Comparison of ENCODE assay signal across 18 cellular contexts in genomic region chr1:81733465-81733864, GRCh38.
DNase-seq lines count a peak whose midpoint lies in the region; TF ChIP-seq lines count a peak whose summit lies in the region.
"Had no signal": no experiment of that assay in that cellular context is flagged by ENCODE, and none has a peak within 500 bp of the region (broad histone marks: within the 10 kb centered on the region; RNA-seq: fewer than 3 reads in every experiment).

No MANE protein-coding gene starts in this region.

- no peak overlapping the region for H2BK12ac ChIP-seq in H9 (ENCODE audit: insufficient read length, low read depth, low read length)

- H3K27ac ChIP-seq in H9 (ENCODE audit: insufficient read length, low read depth, low read length): no peak overlapping the region
- H3K27ac ChIP-seq: BLaER1, GM23248, HL-60 had no signal

- H3K36me3 ChIP-seq in NT2/D1 (ENCODE audit: insufficient read depth, insufficient read length, low read length) (no peaks in the 10 kb centered on the region), H7 (replicated peaks; ENCODE audit: control insufficient read depth, insufficient read depth, low read length) (no peaks in the 10 kb centered on the region)
- H3K36me3 ChIP-seq: BLaER1, HAP-1 had no signal

- peaks cover 3% of the 10 kb centered on the region; the same call in 1 of the 2 replicates for H3K27me3 Mint-ChIP-seq in H9 (ENCODE audit: low read depth)
- H3K27me3 Mint-ChIP-seq: CD4-positive, alpha-beta memory T cell had no signal

- H3K9me3 Mint-ChIP-seq in H9: no peaks in the 10 kb centered on the region; a peak in 2 of 5 replicates

- H3K9me3 ChIP-seq in H9 (ENCODE audit: control insufficient read depth, low read depth, low read length): no peaks in the 10 kb centered on the region
- no peaks in the 10 kb centered on the region for H3K9me3 ChIP-seq in NT2/D1 (ENCODE audit: insufficient read depth, low read length)
- H3K9me3 ChIP-seq: BLaER1, HAP-1 had no signal

- whole genome bisulfite sequencing in H9 (ENCODE audit: extremely low coverage, insufficient read length, low lambda C conversion rate): no CpG with 5 or more reads among the region's 2 CpGs

- H3K23me2 ChIP-seq in H9 (ENCODE audit: insufficient read length, low read depth, low read length, poor library complexity, severe bottlenecking): no peaks in the 10 kb centered on the region

- no peak overlapping the region for H3K4ac ChIP-seq in H9 (ENCODE audit: low read depth, low read length)

- H2BK15ac ChIP-seq in H9 (ENCODE audit: low read depth, low read length): no peak overlapping the region

- H3K4me1 ChIP-seq in H9 (ENCODE audit: insufficient read depth, low read length): peaks cover 7% of the 10 kb centered on the region; the same call in 1 of the 2 replicates
- H3K4me1 ChIP-seq in NT2/D1 (ENCODE audit: insufficient read depth, insufficient read length): no peaks in the 10 kb centered on the region
- H3K4me1 ChIP-seq: BLaER1 had no signal

- no peak overlapping the region for H4K91ac ChIP-seq in H9 (ENCODE audit: insufficient read length, low read depth, low read length)

- H2BK5ac ChIP-seq in H9 (ENCODE audit: insufficient read length, low read length): no peak overlapping the region

- H2AFZ ChIP-seq in H9 (ENCODE audit: low read length): no peak overlapping the region
- H2AFZ ChIP-seq: GM23248 had no signal

- TF ChIP-seq CTCF in H9 (conservative IDR thresholded peaks at IDR 0.05): no peak

- no peaks in the 10 kb centered on the region for H3K79me1 ChIP-seq in H9 (ENCODE audit: insufficient read depth, low read depth, low read length, poor library complexity, severe bottlenecking)

- H4K5ac ChIP-seq in H9 (ENCODE audit: insufficient read length, low read depth, low read length): no peak overlapping the region

- no peak overlapping the region for H3K4me3 ChIP-seq in NT2/D1 (ENCODE audit: insufficient read length, low read depth)
- no peak overlapping the region for H3K4me3 ChIP-seq in H7 (ENCODE audit: insufficient read depth, low read depth, low read length)
- H3K4me3 ChIP-seq: BLaER1, GM23248, HAP-1 had no signal

- H2BK20ac ChIP-seq in H9 (ENCODE audit: low read depth, low read length, poor library complexity, severe bottlenecking): no peak overlapping the region

- H3K27me3 ChIP-seq in H9 (ENCODE audit: insufficient read depth, low read length): no peaks in the 10 kb centered on the region
- no peaks in the 10 kb centered on the region for H3K27me3 ChIP-seq in NT2/D1 (ENCODE audit: insufficient read depth, insufficient read length)
- no peaks in the 10 kb centered on the region for H3K27me3 ChIP-seq in H7 (ENCODE audit: control insufficient read depth, insufficient read depth, low read length)
- H3K27me3 ChIP-seq: BLaER1 had no signal

- no peaks in the 10 kb centered on the region for H3K36me3 Mint-ChIP-seq in H9 (ENCODE audit: insufficient read depth in 1 of 3, low read depth in 3 of 3)
- H3K36me3 Mint-ChIP-seq: CD14-positive monocyte; CD4-positive, alpha-beta memory T cell had no signal

- DNase-seq in H9 (peak; percentile 23), NT2/D1 (ENCODE audit: low read depth, low spot score) (peak; percentile 42), iPS DF 19.7 (ENCODE audit: low read depth, low spot score) (peak; percentile 63), activated T-cell treated with anti-CD3 and anti-CD28 coated beads for 4 hours (no peak), GDM1 (lab: John Stamatoyannopoulos, UW) (no peak), NCI-H2107 treated with DMSO at 0.1 percent for 48 hours (lab: John Stamatoyannopoulos, UW; ENCODE audit: unreplicated experiment) (no peak), H7 (no peak)
- DNase-seq: 8988T; CD4-positive, alpha-beta memory T cell; DMS153; DMS79; GF-D8; GM23248; KG1 had no signal

- H3K56ac ChIP-seq in H9 (ENCODE audit: insufficient read length, low read depth, low read length): no peak overlapping the region

- H3K79me2 ChIP-seq in H9 (ENCODE audit: insufficient read depth, low read length): no peaks in the 10 kb centered on the region

- no peak overlapping the region for H3T11ph ChIP-seq in H9 (ENCODE audit: low read length)

- H2AK5ac ChIP-seq in H9 (ENCODE audit: insufficient read length, low read length): no peak overlapping the region

- peaks cover 13 to 18% of the 10 kb centered on the region in 2 experiments for H3K4me1 Mint-ChIP-seq in H9
- H3K4me1 Mint-ChIP-seq: CD14-positive monocyte; CD4-positive, alpha-beta memory T cell had no signal

- no peaks in the 10 kb centered on the region for H4K20me1 ChIP-seq in H9 (ENCODE audit: control insufficient read depth, insufficient read depth, insufficient read length)
- H4K20me1 ChIP-seq: BLaER1 had no signal

- H3K9ac ChIP-seq in H9 (ENCODE audit: extremely low read depth, insufficient read length, low read length) (no peak overlapping the region), NT2/D1 (ENCODE audit: insufficient read length, low read depth) (no peak overlapping the region)
- H3K9ac ChIP-seq: BLaER1, GM23248 had no signal

- H3K23ac ChIP-seq in H9 (ENCODE audit: insufficient read length, low read depth, low read length): no peak overlapping the region

- no peak overlapping the region for H3K4me2 ChIP-seq in H9 (ENCODE audit: insufficient read depth, insufficient read length, low read length)
- H3K4me2 ChIP-seq: BLaER1 had no signal

- H4K8ac ChIP-seq in H9 (replicated peaks; ENCODE audit: insufficient read length, low read depth, low read length): no peak overlapping the region

- H3K14ac ChIP-seq in H9 (ENCODE audit: insufficient read depth, low read length): peak overlapping the region; percentile 47; the same call in 1 of the 2 replicates

- H3K4me3 Mint-ChIP-seq in H9: no peak overlapping the region; a peak in 1 of 5 replicates
- H3K4me3 Mint-ChIP-seq: CD14-positive monocyte; CD4-positive, alpha-beta memory T cell had no signal

- peak overlapping the region; percentile 50 to 68 (median 58); a peak in 4 of 7 replicates for H3K27ac Mint-ChIP-seq in H9
- H3K27ac Mint-ChIP-seq: CD14-positive monocyte; CD4-positive, alpha-beta memory T cell had no signal

- H3K18ac ChIP-seq in H9 (ENCODE audit: insufficient read length, low read depth, low read length): no peak overlapping the region

- no peak overlapping the region for H2BK120ac ChIP-seq in H9 (ENCODE audit: low read depth, low read length, poor library complexity, severe bottlenecking)

Comparison
In these comparisons a context has a peak if more than half of its experiments do, and no peak if none do; other contexts are left out.
1. DNase-seq: peak in H9 (single experiment), NT2/D1 (single experiment) and iPS DF 19.7 (single experiment); none in activated T-cell treated with anti-CD3 and anti-CD28 coated beads for 4 hours (single experiment), GDM1 (single experiment), NCI-H2107 treated with DMSO at 0.1 percent for 48 hours (single experiment) and H7 (single experiment).